8 cellular contexts compared by ENCODE assay signal in the genomic region with DNA sequence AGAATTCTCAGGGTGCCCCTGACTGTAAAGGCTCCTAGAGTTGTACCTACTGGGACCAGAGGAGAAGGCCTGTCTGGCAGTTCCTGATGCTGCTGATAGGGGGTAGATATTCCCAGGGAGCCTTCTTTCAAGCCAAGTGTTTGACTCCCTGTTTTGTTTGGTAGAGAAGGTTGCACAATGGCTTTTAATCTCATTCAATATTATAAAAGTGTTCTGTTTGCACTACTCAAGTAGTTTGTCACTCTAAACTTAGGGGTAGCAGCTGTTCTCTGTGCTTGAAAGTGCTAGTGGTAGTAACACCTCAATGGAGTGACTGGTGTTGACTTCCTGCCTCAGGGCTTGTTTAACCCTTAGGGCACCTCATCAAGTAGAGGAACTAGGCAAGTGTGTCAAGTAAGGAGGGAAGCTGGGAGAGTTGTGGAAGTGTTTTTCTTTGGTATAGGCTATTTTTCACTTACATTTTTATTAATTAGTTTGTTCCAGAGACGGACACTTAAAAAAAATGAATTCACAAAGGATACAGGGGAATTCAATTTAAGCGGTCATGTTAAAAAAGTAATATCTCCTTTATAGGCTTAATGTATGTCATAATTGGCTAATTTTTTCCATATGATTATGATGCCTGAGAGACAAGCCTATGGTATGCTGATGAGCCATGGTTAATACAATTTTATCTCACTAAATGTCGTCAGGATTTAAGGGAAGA. TPM values are rescaled to one million over a fixed set of nuclear protein-coding genes. Genes with fewer than 3 reads are reported as not detected.
DNase-seq lines count a peak whose midpoint lies in the region; ATAC-seq and TF ChIP-seq lines count a peak whose summit lies in the region.

No MANE protein-coding gene starts in this region.

- TF ChIP-seq CTCF in dorsolateral prefrontal cortex (IDR thresholded peaks at IDR 0.05 in 54 of 56, conservative IDR thresholded peaks at IDR 0.05 in 2 of 56; ENCODE audit: low read depth in 1 of 56, partially characterized antibody in 56 of 56) (peak in 6 of 56 donors; percentile 13 to 27 (median 22)), osteoblast (IDR thresholded peaks at IDR 0.05; ENCODE audit: extremely low read depth, low read depth, low read length) (peak; percentile 28)

- intact Hi-C loops in dorsolateral prefrontal cortex (cut with DNase I): no loop called here

- peaks cover 15% of the 10 kb centered on the region for H3K36me3 ChIP-seq in osteoblast (ENCODE audit: insufficient read depth, low read length)

- DNase-seq in DMS53 (lab: John Stamatoyannopoulos, UW) (peak; percentile 93), NCI-H128 (lab: John Stamatoyannopoulos, UW; ENCODE audit: unreplicated experiment) (peak; percentile 16), dorsolateral prefrontal cortex (no peak), osteoblast (ENCODE audit: insufficient read length, low spot score, missing footprints) (peak; percentile 77), G401 (ENCODE audit: low spot score) (no peak)
- DNase-seq in stimulated activated CD4-positive, alpha-beta T cell treated with anti-CD3 and anti-CD28 coated beads, Interleukin-4, amount 100 ng/mL, for 24 hours: no peak
- no peak for DNase-seq in stimulated activated CD4-positive, alpha-beta T cell treated with anti-CD3 and anti-CD28 coated beads, Interleukin-1b, Interleukin-23, amount 100 ng/mL, for 48 hours

- H3K27me3 ChIP-seq in dorsolateral prefrontal cortex: no peaks in the 10 kb centered on the region
- no peaks in the 10 kb centered on the region for H3K27me3 ChIP-seq in osteoblast (ENCODE audit: insufficient read depth, low read length)

- no peaks in the 10 kb centered on the region for H3K79me2 ChIP-seq in osteoblast (ENCODE audit: insufficient read depth, low read length)

- no peaks in the 10 kb centered on the region for H3K9me3 ChIP-seq in osteoblast (ENCODE audit: low read depth, low read length)

- peaks cover 11% of the 10 kb centered on the region for H3K4me1 ChIP-seq in osteoblast (ENCODE audit: insufficient read depth, low read length)

- ATAC-seq in GM21423 (IDR thresholded peaks at IDR 0.05; ENCODE audit: unreplicated experiment): no peak

- H3K4me3 ChIP-seq in dorsolateral prefrontal cortex: peak overlapping the region in 4 of 59 donors; percentile 15 to 49 (median 24)
- H3K4me3 ChIP-seq in osteoblast (ENCODE audit: insufficient read depth, low read length): no peak overlapping the region

- in situ Hi-C loops in G401 (cut with HindIII; ENCODE audit: low sequenced_read_pairs): loop anchor here (5.0 kb wide), 1 partner anchor 53 kb away; no protein-coding TSS in a partner anchor

- H3K27ac ChIP-seq in dorsolateral prefrontal cortex (peak overlapping the region in 51 of 59 donors; percentile 11 to 79 (median 67)), osteoblast (ENCODE audit: low read depth, low read length) (no peak overlapping the region)

- H4K20me1 ChIP-seq in osteoblast (ENCODE audit: insufficient read depth, low read length): no peaks in the 10 kb centered on the region

- no peak overlapping the region for H2AFZ ChIP-seq in osteoblast (ENCODE audit: low read length)

- H3K4me2 ChIP-seq in osteoblast (ENCODE audit: insufficient read depth, low read length): no peak overlapping the region

RNA-seq across cellular contexts. Expression of a gene that starts 38.1 kb away (rescaled TPM):
- 10 to 100 TPM; 23.2 to 39.9 (median 31.0) TPM for total RNA-seq in dorsolateral prefrontal cortex
- 9.4 TPM in 2 replicates for total RNA-seq in osteoblast
- total RNA-seq in G401 (2014; rRNA removed; shearing (Covaris generic)): 0.37 and 1.6 TPM in 2 replicates

RNA-seq across cellular contexts. Expression of a gene that starts 59.5 kb away (rescaled TPM):
- 10 to 100 TPM; 50.3 to 97.8 (median 77.4) TPM for total RNA-seq in dorsolateral prefrontal cortex
- 112 and 128 TPM in 2 replicates for total RNA-seq in osteoblast
- total RNA-seq in G401 (2014; rRNA removed; shearing (Covaris generic)): 120 and 159 TPM in 2 replicates

Comparison
In these comparisons a context has a peak if more than half of its experiments do, and no peak if none do; other contexts are left out.
1. DNase-seq: peak in DMS53 (single experiment), NCI-H128 (single experiment) and osteoblast (single experiment); none in dorsolateral prefrontal cortex (0 of 10), stimulated activated CD4-positive, alpha-beta T cell treated with anti-CD3 and anti-CD28 coated beads, Interleukin-4, amount 100 ng/mL, for 24 hours (single experiment), stimulated activated CD4-positive, alpha-beta T cell treated with anti-CD3 and anti-CD28 coated beads, Interleukin-1b, Interleukin-23, amount 100 ng/mL, for 48 hours (single experiment) and G401 (single experiment).